Comparison of ENCODE assay signal across 2 cellular contexts in the genomic region with DNA sequence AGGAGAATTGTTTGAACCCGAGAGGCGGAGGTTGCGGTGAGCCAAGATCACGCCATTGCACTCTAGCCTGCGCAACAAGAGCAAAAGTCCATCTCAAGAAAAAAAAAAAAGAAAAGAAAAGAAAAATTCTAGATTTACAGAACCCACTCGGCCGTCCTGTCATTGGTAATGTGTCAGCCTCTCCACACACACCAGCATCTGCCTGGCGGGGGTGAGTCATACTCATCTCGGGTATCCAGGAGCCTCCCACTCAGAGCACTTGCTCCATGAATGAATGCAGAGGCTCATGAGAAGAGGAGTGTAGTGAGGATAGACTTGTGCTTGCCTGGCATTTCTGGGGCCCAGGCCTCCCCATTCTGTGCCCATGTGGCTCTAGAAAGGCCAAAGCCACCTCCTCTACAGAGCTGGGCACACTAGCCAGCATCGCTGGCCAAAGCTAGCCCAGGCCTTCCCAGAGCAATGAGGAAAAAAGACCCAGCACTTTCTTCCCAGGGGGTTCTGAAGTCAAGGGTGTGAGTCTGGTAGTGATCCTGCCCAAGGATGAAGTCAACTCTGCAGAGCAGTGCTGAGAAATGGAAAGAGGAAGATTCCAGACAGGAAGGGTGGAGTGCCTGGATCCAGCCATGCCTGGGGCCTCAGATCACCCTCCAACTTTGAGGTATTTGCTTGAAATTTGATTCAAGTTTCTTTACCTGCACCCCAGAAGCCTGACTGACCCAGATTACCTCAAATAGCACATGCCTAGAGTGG.
TF ChIP-seq lines count a peak whose summit lies in the region.

No MANE protein-coding gene starts in this region.

TF ChIP-seq in GM23338, 12 proteins besides CTCF, POLR2A, EP300 and RAD21 (continues in another document):
- TF ChIP-seq ZNF114 (CRISPR knock-in tag; IDR thresholded peaks at IDR 0.05), result no peak
- no peak for TF ChIP-seq JUNB (IDR thresholded peaks at IDR 0.05; ENCODE audit: unreplicated experiment)
- no peak for TF ChIP-seq EZH2 (IDR thresholded peaks at IDR 0.05; ENCODE audit: low read depth, unreplicated experiment)
- no peak for TF ChIP-seq CREB1 (CRISPR knock-in tag; IDR thresholded peaks at IDR 0.05; ENCODE audit: low read depth)
- TF ChIP-seq ZNF331 (CRISPR knock-in tag; IDR thresholded peaks at IDR 0.05; ENCODE audit: low read depth), result no peak
- TF ChIP-seq NANOG (IDR thresholded peaks at IDR 0.05; ENCODE audit: borderline replicate concordance), result no peak
- no peak for TF ChIP-seq EZH2phosphoT487 (IDR thresholded peaks at IDR 0.05; ENCODE audit: unreplicated experiment)
- TF ChIP-seq, protein P1, sequence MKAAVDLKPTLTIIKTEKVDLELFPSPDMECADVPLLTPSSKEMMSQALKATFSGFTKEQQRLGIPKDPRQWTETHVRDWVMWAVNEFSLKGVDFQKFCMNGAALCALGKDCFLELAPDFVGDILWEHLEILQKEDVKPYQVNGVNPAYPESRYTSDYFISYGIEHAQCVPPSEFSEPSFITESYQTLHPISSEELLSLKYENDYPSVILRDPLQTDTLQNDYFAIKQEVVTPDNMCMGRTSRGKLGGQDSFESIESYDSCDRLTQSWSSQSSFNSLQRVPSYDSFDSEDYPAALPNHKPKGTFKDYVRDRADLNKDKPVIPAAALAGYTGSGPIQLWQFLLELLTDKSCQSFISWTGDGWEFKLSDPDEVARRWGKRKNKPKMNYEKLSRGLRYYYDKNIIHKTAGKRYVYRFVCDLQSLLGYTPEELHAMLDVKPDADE (IDR thresholded peaks at IDR 0.05), result no peak
- TF ChIP-seq, protein P2, sequence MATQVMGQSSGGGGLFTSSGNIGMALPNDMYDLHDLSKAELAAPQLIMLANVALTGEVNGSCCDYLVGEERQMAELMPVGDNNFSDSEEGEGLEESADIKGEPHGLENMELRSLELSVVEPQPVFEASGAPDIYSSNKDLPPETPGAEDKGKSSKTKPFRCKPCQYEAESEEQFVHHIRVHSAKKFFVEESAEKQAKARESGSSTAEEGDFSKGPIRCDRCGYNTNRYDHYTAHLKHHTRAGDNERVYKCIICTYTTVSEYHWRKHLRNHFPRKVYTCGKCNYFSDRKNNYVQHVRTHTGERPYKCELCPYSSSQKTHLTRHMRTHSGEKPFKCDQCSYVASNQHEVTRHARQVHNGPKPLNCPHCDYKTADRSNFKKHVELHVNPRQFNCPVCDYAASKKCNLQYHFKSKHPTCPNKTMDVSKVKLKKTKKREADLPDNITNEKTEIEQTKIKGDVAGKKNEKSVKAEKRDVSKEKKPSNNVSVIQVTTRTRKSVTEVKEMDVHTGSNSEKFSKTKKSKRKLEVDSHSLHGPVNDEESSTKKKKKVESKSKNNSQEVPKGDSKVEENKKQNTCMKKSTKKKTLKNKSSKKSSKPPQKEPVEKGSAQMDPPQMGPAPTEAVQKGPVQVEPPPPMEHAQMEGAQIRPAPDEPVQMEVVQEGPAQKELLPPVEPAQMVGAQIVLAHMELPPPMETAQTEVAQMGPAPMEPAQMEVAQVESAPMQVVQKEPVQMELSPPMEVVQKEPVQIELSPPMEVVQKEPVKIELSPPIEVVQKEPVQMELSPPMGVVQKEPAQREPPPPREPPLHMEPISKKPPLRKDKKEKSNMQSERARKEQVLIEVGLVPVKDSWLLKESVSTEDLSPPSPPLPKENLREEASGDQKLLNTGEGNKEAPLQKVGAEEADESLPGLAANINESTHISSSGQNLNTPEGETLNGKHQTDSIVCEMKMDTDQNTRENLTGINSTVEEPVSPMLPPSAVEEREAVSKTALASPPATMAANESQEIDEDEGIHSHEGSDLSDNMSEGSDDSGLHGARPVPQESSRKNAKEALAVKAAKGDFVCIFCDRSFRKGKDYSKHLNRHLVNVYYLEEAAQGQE (IDR thresholded peaks at IDR 0.05; ENCODE audit: unreplicated experiment), result no peak
- no peak for TF ChIP-seq STAT1 (IDR thresholded peaks at IDR 0.05; ENCODE audit: unreplicated experiment)
- no peak for TF ChIP-seq POLR2AphosphoS5 (IDR thresholded peaks at IDR 0.05; ENCODE audit: low read depth)

TF ChIP-seq in H1, 55 proteins besides CTCF, POLR2A, EP300 and RAD21:
- TF ChIP-seq BACH1 (IDR thresholded peaks at IDR 0.05; ENCODE audit: low read length), result no peak
- TF ChIP-seq CEBPB (IDR thresholded peaks at IDR 0.05; ENCODE audit: low read depth, low read length), result no peak
- no peak for TF ChIP-seq POU5F1 (IDR thresholded peaks at IDR 0.05; ENCODE audit: low read depth, low read length)
- no peak for TF ChIP-seq TAF1 (IDR thresholded peaks at IDR 0.05; ENCODE audit: low read depth, low read length)
- no peak for TF ChIP-seq YY1 (IDR thresholded peaks at IDR 0.05; ENCODE audit: low read depth, low read length)
- TF ChIP-seq SP4 (IDR thresholded peaks at IDR 0.05; ENCODE audit: low read length), result no peak
- no peak for TF ChIP-seq TCF12 (IDR thresholded peaks at IDR 0.05; ENCODE audit: low read depth, low read length)
- TF ChIP-seq SUZ12 (IDR thresholded peaks at IDR 0.05; ENCODE audit: low read length), result no peak
- TF ChIP-seq, protein P3, sequence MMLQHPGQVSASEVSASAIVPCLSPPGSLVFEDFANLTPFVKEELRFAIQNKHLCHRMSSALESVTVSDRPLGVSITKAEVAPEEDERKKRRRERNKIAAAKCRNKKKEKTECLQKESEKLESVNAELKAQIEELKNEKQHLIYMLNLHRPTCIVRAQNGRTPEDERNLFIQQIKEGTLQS (IDR thresholded peaks at IDR 0.05; ENCODE audit: insufficient read depth, low read depth, low read length), result no peak
- no peak for TF ChIP-seq BCL11A (IDR thresholded peaks at IDR 0.05; ENCODE audit: low read depth in 2 of 2, low read length in 2 of 2)
- TF ChIP-seq, protein P4, sequence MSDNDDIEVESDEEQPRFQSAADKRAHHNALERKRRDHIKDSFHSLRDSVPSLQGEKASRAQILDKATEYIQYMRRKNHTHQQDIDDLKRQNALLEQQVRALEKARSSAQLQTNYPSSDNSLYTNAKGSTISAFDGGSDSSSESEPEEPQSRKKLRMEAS (IDR thresholded peaks at IDR 0.05), result no peak
